Comparison of ENCODE assay signal across 8 cellular contexts in genomic region chr18:57561728-57562423, GRCh38. TPM values are rescaled to one million over a fixed set of nuclear protein-coding genes. Genes with fewer than 3 reads are reported as not detected.
DNase-seq lines count a peak whose midpoint lies in the region; ATAC-seq and TF ChIP-seq lines count a peak whose summit lies in the region.

No MANE protein-coding gene starts in this region.

- peak; percentile 51 for DNase-seq in NCI-H1436 (lab: John Stamatoyannopoulos, UW)
- DNase-seq in NCI-H1436 treated with DMSO at 0.1 percent for 48 hours (lab: John Stamatoyannopoulos, UW), result no peak
- peak; percentile 95 for DNase-seq in NCI-H82 (lab: John Stamatoyannopoulos, UW)
- DNase-seq in astrocyte of the hippocampus (ENCODE audit: low read depth, low spot score), result peak; percentile 73
- peak; percentile 53 for DNase-seq in iPS DF 4.7 (ENCODE audit: extremely low read depth, low spot score)
- no peak for DNase-seq in stomach
- DNase-seq in activated gamma-delta T cell (lab: John Stamatoyannopoulos, UW), result no peak

- no peak overlapping the region for H3K27ac ChIP-seq in stomach

- WGBS in stomach, 5 donors, result 41 to 47% (median 44%) methylated on average over 4 of the region's 4 CpGs

- H3K36me3 ChIP-seq in stomach, result peaks cover 3 to 80% (median 72%) of the 10 kb centered on the region in 4 donors

- no peaks in the 10 kb centered on the region for H3K9me3 ChIP-seq in stomach

- no peak overlapping the region for H3K4me3 ChIP-seq in stomach

- TF ChIP-seq POLR2A in stomach (IDR thresholded peaks at IDR 0.05), result no peak

- intact Hi-C loops in stomach (cut with DNase I; ENCODE audit: low total_unique reads), result no loop called here

- no peaks in the 10 kb centered on the region for H3K27me3 ChIP-seq in stomach

- ATAC-seq in HG03095 (IDR thresholded peaks at IDR 0.05; ENCODE audit: unreplicated experiment), result peak; percentile 52

- TF ChIP-seq CTCF in stomach (IDR thresholded peaks at IDR 0.05), result peak in 5 of 7 experiments; percentile 42 to 86 (median 65)

- H3K4me1 ChIP-seq in stomach, result no peaks in the 10 kb centered on the region

- no peak for TF ChIP-seq EP300 in stomach (IDR thresholded peaks at IDR 0.05)

RNA-seq across cellular contexts. Expression of gene FECH, which starts 24.6 kb away (rescaled TPM):
- 100 to 1,000 TPM in 1 of 5 donors, 10 to 100 TPM in 2, 1 to 10 TPM in 1, under 1 TPM in 1; 0.58 to 387 (median 29.6) TPM for total RNA-seq in stomach
- 1 to 10 TPM; 5.2 to 8.5 (median 7.8) TPM for polyA plus RNA-seq in stomach

RNA-seq across cellular contexts. Expression of gene NARS1, which starts 59.8 kb away (rescaled TPM):
- 100 to 1,000 TPM in 4 of 5 donors, 10 to 100 TPM in 1; 48.4 to 502 (median 135) TPM for total RNA-seq in stomach
- polyA plus RNA-seq in stomach, result 10 to 100 TPM; 60.6 to 71.2 (median 65.1) TPM

Comparison
In these comparisons a context has a peak if more than half of its experiments do, and no peak if none do; other contexts are left out.
1. DNase-seq: peak in NCI-H1436 (single experiment), NCI-H82 (single experiment), astrocyte of the hippocampus (single experiment) and iPS DF 4.7 (single experiment); none in NCI-H1436 treated with DMSO at 0.1 percent for 48 hours (single experiment), stomach (single experiment) and activated gamma-delta T cell (single experiment).